ENCODE assay signal across 1 cellular context in genomic region chr17:78726471-78727010, GRCh38.
TF ChIP-seq lines count a peak whose summit lies in the region.

No MANE protein-coding gene starts in this region.

TF ChIP-seq in GM12878, 131 proteins besides CTCF, POLR2A, EP300 and RAD21:
- TF ChIP-seq WRNIP1 (IDR thresholded peaks at IDR 0.05; ENCODE audit: borderline replicate concordance, low read depth, low read length): 0 out of 2 replicates have a peak, but pooled peaks have one; percentile 62
- TF ChIP-seq EZH2 (IDR thresholded peaks at IDR 0.05; ENCODE audit: borderline replicate concordance, control insufficient read depth, low read depth, low read length): no peak
TF ChIP-seq in GM12878: peak in this region for 1.
